Comparison of ENCODE assay signal across 1 cellular context in genomic region chr14:105471823-105472495, GRCh38.
TF ChIP-seq lines count a peak whose summit lies in the region.

No MANE protein-coding gene starts in this region.

TF ChIP-seq in K562, 482 proteins besides CTCF, POLR2A, EP300 and RAD21:
- peak; percentile 32 for TF ChIP-seq RBM22 (IDR thresholded peaks at IDR 0.05; ENCODE audit: low read depth, low read length, poor library complexity, severe bottlenecking)
- TF ChIP-seq HNRNPH1 (optimal IDR thresholded peaks at IDR 0.05; ENCODE audit: low read depth, low read length), result no peak
- no peak for TF ChIP-seq CBFA2T3 (IDR thresholded peaks at IDR 0.05)
- TF ChIP-seq POLR2G (IDR thresholded peaks at IDR 0.05; ENCODE audit: low read depth, low read length), result peak; percentile 56; the same call in 1 of the 2 replicates
- no peak for TF ChIP-seq MCM7 (IDR thresholded peaks at IDR 0.05)
